In the genomic region with DNA sequence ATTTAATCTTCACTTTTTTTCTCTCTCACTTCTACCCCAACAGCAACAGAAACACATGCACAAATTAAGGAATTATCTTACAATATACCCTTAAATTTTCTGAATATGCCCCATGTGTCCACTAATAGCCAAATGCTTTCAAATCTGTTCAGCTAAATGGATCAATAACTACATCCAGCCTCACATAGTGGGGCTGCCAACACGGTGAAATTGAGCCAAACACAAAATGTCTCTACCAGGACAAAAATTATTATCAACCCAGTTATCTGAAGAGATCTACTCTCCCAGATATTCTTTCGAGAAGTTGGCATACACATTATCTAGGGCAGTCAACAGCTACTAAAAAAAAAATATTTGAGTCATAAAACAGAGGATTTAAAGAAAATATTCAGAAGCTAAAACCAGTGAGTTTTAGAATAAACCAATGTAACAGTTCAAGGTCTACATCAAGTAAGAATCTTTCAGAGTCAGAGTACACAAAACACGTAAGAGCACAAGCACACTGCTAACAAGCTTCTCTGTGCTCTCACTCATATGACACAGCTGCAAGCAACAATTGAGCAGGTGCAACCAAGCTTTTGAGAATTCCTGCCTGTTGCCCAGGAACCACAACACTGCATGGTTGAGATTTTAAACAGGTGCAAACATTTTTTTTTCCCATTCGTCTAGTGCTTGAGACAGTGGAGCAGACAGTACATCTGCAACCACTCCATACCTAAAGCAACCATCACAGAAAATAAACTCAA, we compare ENCODE assay signal across 1 cellular context.
TF ChIP-seq lines count a peak whose summit lies in the region.

No MANE protein-coding gene starts in this region.

TF ChIP-seq in HepG2, 621 proteins besides CTCF, POLR2A, EP300 and RAD21 (continued from another document and continues in another):
- TF ChIP-seq, protein P1, sequence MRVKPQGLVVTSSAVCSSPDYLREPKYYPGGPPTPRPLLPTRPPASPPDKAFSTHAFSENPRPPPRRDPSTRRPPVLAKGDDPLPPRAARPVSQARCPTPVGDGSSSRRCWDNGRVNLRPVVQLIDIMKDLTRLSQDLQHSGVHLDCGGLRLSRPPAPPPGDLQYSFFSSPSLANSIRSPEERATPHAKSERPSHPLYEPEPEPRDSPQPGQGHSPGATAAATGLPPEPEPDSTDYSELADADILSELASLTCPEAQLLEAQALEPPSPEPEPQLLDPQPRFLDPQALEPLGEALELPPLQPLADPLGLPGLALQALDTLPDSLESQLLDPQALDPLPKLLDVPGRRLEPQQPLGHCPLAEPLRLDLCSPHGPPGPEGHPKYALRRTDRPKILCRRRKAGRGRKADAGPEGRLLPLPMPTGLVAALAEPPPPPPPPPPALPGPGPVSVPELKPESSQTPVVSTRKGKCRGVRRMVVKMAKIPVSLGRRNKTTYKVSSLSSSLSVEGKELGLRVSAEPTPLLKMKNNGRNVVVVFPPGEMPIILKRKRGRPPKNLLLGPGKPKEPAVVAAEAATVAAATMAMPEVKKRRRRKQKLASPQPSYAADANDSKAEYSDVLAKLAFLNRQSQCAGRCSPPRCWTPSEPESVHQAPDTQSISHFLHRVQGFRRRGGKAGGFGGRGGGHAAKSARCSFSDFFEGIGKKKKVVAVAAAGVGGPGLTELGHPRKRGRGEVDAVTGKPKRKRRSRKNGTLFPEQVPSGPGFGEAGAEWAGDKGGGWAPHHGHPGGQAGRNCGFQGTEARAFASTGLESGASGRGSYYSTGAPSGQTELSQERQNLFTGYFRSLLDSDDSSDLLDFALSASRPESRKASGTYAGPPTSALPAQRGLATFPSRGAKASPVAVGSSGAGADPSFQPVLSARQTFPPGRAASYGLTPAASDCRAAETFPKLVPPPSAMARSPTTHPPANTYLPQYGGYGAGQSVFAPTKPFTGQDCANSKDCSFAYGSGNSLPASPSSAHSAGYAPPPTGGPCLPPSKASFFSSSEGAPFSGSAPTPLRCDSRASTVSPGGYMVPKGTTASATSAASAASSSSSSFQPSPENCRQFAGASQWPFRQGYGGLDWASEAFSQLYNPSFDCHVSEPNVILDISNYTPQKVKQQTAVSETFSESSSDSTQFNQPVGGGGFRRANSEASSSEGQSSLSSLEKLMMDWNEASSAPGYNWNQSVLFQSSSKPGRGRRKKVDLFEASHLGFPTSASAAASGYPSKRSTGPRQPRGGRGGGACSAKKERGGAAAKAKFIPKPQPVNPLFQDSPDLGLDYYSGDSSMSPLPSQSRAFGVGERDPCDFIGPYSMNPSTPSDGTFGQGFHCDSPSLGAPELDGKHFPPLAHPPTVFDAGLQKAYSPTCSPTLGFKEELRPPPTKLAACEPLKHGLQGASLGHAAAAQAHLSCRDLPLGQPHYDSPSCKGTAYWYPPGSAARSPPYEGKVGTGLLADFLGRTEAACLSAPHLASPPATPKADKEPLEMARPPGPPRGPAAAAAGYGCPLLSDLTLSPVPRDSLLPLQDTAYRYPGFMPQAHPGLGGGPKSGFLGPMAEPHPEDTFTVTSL (CRISPR knock-in tag; IDR thresholded peaks at IDR 0.05; ENCODE audit: borderline replicate concordance): peak; percentile 66; the same call in 1 of the 2 replicates
- TF ChIP-seq GTF3A (CRISPR knock-in tag; conservative IDR thresholded peaks at IDR 0.05): no peak
- TF ChIP-seq, protein P2, sequence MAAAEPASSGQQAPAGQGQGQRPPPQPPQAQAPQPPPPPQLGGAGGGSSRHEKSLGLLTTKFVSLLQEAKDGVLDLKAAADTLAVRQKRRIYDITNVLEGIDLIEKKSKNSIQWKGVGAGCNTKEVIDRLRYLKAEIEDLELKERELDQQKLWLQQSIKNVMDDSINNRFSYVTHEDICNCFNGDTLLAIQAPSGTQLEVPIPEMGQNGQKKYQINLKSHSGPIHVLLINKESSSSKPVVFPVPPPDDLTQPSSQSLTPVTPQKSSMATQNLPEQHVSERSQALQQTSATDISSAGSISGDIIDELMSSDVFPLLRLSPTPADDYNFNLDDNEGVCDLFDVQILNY (CRISPR knock-in tag; conservative IDR thresholded peaks at IDR 0.05): no peak
- TF ChIP-seq FOXA3 (CRISPR knock-in tag; IDR thresholded peaks at IDR 0.05): peak; percentile 57
- TF ChIP-seq, protein P3, sequence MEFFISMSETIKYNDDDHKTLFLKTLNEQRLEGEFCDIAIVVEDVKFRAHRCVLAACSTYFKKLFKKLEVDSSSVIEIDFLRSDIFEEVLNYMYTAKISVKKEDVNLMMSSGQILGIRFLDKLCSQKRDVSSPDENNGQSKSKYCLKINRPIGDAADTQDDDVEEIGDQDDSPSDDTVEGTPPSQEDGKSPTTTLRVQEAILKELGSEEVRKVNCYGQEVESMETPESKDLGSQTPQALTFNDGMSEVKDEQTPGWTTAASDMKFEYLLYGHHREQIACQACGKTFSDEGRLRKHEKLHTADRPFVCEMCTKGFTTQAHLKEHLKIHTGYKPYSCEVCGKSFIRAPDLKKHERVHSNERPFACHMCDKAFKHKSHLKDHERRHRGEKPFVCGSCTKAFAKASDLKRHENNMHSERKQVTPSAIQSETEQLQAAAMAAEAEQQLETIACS (CRISPR knock-in tag; IDR thresholded peaks at IDR 0.05): no peak
- no peak for TF ChIP-seq ZNF761 (CRISPR knock-in tag; conservative IDR thresholded peaks at IDR 0.05)
- no peak for TF ChIP-seq ZSCAN30 (CRISPR knock-in tag; IDR thresholded peaks at IDR 0.05)
- TF ChIP-seq KAT2B (IDR thresholded peaks at IDR 0.05; ENCODE audit: borderline replicate concordance, low read depth, low read length): no peak
- TF ChIP-seq RBAK (CRISPR knock-in tag; IDR thresholded peaks at IDR 0.05): no peak
- no peak for TF ChIP-seq HNRNPUL1 (IDR thresholded peaks at IDR 0.05; ENCODE audit: low read depth, low read length)
- no peak for TF ChIP-seq ZNF256 (CRISPR knock-in tag; conservative IDR thresholded peaks at IDR 0.05)
- TF ChIP-seq, protein P4, sequence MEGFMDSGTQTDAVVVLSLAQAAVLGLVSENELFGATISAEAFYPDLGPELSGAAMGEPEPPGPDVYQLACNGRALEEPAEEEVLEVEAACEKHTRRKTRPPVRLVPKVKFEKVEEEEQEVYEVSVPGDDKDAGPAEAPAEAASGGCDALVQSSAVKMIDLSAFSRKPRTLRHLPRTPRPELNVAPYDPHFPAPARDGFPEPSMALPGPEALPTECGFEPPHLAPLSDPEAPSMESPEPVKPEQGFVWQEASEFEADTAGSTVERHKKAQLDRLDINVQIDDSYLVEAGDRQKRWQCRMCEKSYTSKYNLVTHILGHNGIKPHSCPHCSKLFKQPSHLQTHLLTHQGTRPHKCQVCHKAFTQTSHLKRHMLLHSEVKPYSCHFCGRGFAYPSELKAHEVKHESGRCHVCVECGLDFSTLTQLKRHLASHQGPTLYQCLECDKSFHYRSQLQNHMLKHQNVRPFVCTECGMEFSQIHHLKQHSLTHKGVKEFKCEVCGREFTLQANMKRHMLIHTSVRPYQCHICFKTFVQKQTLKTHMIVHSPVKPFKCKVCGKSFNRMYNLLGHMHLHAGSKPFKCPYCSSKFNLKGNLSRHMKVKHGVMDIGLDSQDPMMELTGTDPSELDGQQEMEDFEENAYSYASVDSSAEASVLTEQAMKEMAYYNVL (CRISPR knock-in tag; IDR thresholded peaks at IDR 0.05; ENCODE audit: borderline replicate concordance): 0 out of 2 replicates have a peak, but pooled peaks have one; percentile 20
- TF ChIP-seq SOX13 (IDR thresholded peaks at IDR 0.05): peak; percentile 86
- peak in 1 of 2 experiments; percentile 78; a peak in 2 of 4 replicates for TF ChIP-seq SOX13 (CRISPR knock-in tag; conservative IDR thresholded peaks at IDR 0.05 in 1 of 2, IDR thresholded peaks at IDR 0.05 in 1 of 2)
- TF ChIP-seq CEBPG (CRISPR knock-in tag; IDR thresholded peaks at IDR 0.05): peak; percentile 41; the same call in 1 of the 2 replicates
- peak; percentile 62 for TF ChIP-seq CREM (IDR thresholded peaks at IDR 0.05)
- TF ChIP-seq CREM (CRISPR knock-in tag; IDR thresholded peaks at IDR 0.05): no peak
- TF ChIP-seq IRF2 (CRISPR knock-in tag; IDR thresholded peaks at IDR 0.05): no peak
- TF ChIP-seq MXI1 (IDR thresholded peaks at IDR 0.05; ENCODE audit: borderline replicate concordance, low read depth, low read length): no peak
- TF ChIP-seq, protein P5, sequence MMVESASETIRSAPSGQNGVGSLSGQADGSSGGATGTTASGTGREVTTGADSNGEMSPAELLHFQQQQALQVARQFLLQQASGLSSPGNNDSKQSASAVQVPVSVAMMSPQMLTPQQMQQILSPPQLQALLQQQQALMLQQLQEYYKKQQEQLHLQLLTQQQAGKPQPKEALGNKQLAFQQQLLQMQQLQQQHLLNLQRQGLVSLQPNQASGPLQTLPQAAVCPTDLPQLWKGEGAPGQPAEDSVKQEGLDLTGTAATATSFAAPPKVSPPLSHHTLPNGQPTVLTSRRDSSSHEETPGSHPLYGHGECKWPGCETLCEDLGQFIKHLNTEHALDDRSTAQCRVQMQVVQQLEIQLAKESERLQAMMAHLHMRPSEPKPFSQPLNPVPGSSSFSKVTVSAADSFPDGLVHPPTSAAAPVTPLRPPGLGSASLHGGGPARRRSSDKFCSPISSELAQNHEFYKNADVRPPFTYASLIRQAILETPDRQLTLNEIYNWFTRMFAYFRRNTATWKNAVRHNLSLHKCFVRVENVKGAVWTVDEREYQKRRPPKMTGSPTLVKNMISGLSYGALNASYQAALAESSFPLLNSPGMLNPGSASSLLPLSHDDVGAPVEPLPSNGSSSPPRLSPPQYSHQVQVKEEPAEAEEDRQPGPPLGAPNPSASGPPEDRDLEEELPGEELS (CRISPR knock-in tag; IDR thresholded peaks at IDR 0.05): peak; percentile 46
- no peak for TF ChIP-seq HHEX (CRISPR knock-in tag; IDR thresholded peaks at IDR 0.05)
- TF ChIP-seq HOXA3 (CRISPR knock-in tag; IDR thresholded peaks at IDR 0.05): peak; percentile 59; the same call in 1 of the 2 replicates
- TF ChIP-seq RARA (CRISPR knock-in tag; IDR thresholded peaks at IDR 0.05): no peak
- no peak for TF ChIP-seq TRIM24 (CRISPR knock-in tag; IDR thresholded peaks at IDR 0.05)
- TF ChIP-seq MEF2D (CRISPR knock-in tag; IDR thresholded peaks at IDR 0.05): no peak
- peak; percentile 16; the same call in 1 of the 2 replicates for TF ChIP-seq HNF4G (IDR thresholded peaks at IDR 0.05; ENCODE audit: borderline replicate concordance, low read depth, low read length)
- TF ChIP-seq HNF4G (CRISPR knock-in tag; IDR thresholded peaks at IDR 0.05; ENCODE audit: borderline replicate concordance, low read depth): no peak
- TF ChIP-seq, protein P6, sequence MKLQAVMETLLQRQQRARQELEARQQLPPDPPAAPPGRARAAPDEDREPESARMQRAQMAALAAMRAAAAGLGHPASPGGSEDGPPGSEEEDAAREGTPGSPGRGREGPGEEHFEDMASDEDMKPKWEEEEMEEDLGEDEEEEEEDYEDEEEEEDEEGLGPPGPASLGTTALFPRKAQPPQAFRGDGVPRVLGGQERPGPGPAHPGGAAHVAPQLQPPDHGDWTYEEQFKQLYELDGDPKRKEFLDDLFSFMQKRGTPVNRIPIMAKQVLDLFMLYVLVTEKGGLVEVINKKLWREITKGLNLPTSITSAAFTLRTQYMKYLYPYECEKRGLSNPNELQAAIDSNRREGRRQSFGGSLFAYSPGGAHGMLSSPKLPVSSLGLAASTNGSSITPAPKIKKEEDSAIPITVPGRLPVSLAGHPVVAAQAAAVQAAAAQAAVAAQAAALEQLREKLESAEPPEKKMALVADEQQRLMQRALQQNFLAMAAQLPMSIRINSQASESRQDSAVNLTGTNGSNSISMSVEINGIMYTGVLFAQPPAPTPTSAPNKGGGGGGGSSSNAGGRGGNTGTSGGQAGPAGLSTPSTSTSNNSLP (IDR thresholded peaks at IDR 0.05; ENCODE audit: low read depth, low read length): no peak
- TF ChIP-seq, protein P7, sequence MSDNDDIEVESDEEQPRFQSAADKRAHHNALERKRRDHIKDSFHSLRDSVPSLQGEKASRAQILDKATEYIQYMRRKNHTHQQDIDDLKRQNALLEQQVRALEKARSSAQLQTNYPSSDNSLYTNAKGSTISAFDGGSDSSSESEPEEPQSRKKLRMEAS (IDR thresholded peaks at IDR 0.05): 0 out of 2 replicates have a peak, but pooled peaks have one; percentile 31
- TF ChIP-seq ZNF709 (CRISPR knock-in tag; IDR thresholded peaks at IDR 0.05): no peak
- peak; percentile 86 for TF ChIP-seq ZKSCAN1 (IDR thresholded peaks at IDR 0.05; ENCODE audit: low read length)
- no peak for TF ChIP-seq FOXA1 (IDR thresholded peaks at IDR 0.05)
- TF ChIP-seq FOXA1 (CRISPR knock-in tag; IDR thresholded peaks at IDR 0.05): 0 out of 2 replicates have a peak, but pooled peaks have one; percentile 25
- TF ChIP-seq, protein P8, sequence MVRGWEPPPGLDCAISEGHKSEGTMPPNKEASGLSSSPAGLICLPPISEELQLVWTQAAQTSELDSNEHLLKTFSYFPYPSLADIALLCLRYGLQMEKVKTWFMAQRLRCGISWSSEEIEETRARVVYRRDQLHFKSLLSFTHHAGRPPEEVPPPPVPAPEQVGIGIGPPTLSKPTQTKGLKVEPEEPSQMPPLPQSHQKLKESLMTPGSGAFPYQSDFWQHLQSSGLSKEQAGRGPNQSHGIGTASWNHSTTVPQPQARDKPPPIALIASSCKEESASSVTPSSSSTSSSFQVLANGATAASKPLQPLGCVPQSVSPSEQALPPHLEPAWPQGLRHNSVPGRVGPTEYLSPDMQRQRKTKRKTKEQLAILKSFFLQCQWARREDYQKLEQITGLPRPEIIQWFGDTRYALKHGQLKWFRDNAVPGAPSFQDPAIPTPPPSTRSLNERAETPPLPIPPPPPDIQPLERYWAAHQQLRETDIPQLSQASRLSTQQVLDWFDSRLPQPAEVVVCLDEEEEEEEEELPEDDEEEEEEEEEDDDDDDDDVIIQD (CRISPR knock-in tag; IDR thresholded peaks at IDR 0.05; ENCODE audit: low read depth): peak; percentile 81; the same call in 1 of the 2 replicates
- peak; percentile 78 for TF ChIP-seq SOX5 (CRISPR knock-in tag; IDR thresholded peaks at IDR 0.05; ENCODE audit: borderline replicate concordance)
- TF ChIP-seq ZNF30 (CRISPR knock-in tag; IDR thresholded peaks at IDR 0.05): no peak
- TF ChIP-seq MIXL1 (CRISPR knock-in tag; IDR thresholded peaks at IDR 0.05): peak; percentile 61; the same call in 1 of the 2 replicates
- peak; percentile 70; the same call in 1 of the 2 replicates for TF ChIP-seq ATF1 (CRISPR knock-in tag; IDR thresholded peaks at IDR 0.05)
- no peak for TF ChIP-seq ARNT (IDR thresholded peaks at IDR 0.05)
- peak; percentile 14 for TF ChIP-seq SKI (IDR thresholded peaks at IDR 0.05; ENCODE audit: partially characterized antibody)
- TF ChIP-seq ZSCAN9 (CRISPR knock-in tag; IDR thresholded peaks at IDR 0.05; ENCODE audit: borderline replicate concordance): no peak
- TF ChIP-seq ZNF205 (CRISPR knock-in tag; IDR thresholded peaks at IDR 0.05): peak; percentile 38; the same call in 1 of the 2 replicates
- TF ChIP-seq FOSL2 (CRISPR knock-in tag; IDR thresholded peaks at IDR 0.05): peak; percentile 49; the same call in 1 of the 2 replicates
- no peak for TF ChIP-seq ZNF547 (CRISPR knock-in tag; IDR thresholded peaks at IDR 0.05)
- no peak for TF ChIP-seq ZNF567 (CRISPR knock-in tag; IDR thresholded peaks at IDR 0.05; ENCODE audit: borderline replicate concordance)
- peak; percentile 69 for TF ChIP-seq TEAD3 (CRISPR knock-in tag; optimal IDR thresholded peaks at IDR 0.05; ENCODE audit: borderline replicate concordance)
- TF ChIP-seq SAP130 (CRISPR knock-in tag; IDR thresholded peaks at IDR 0.05; ENCODE audit: low read depth): peak; percentile 50; the same call in 1 of the 2 replicates
- 0 out of 2 replicates have a peak, but pooled peaks have one; percentile 16 for TF ChIP-seq GFI1 (CRISPR knock-in tag; IDR thresholded peaks at IDR 0.05; ENCODE audit: borderline replicate concordance)
- TF ChIP-seq REXO4 (CRISPR knock-in tag; IDR thresholded peaks at IDR 0.05; ENCODE audit: borderline replicate concordance): no peak
- no peak for TF ChIP-seq ZNF333 (CRISPR knock-in tag; IDR thresholded peaks at IDR 0.05; ENCODE audit: borderline replicate concordance)
- TF ChIP-seq ZNF776 (CRISPR knock-in tag; IDR thresholded peaks at IDR 0.05): no peak
